Comparison of ENCODE assay signal across 10 cellular contexts in the genomic region with DNA sequence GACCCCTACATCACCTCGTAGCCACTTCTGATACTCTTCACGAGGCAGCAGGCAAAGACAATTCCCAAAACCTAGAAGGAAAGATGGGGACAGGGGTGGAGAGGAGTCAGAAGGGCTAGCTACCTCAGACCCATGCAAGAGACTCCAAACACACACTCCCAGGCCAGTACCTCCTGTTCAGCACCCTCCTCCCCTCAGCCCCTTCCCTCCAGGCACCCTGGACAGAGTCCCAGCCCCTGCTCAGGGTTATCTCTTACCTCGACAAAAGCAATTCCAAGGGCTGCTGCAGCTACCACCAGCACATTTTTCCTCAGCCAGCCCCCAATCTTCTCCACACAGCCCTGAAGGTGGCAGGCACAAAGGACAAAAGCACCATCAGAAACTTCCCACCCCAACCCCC. TPM values are rescaled to one million over a fixed set of nuclear protein-coding genes. Genes with fewer than 3 reads are reported as not detected.
DNase-seq lines count a peak whose midpoint lies in the region; ATAC-seq and TF ChIP-seq lines count a peak whose summit lies in the region.
"Had no signal": no experiment of that assay in that cellular context is flagged by ENCODE, and none has a peak within 500 bp of the region (broad histone marks: within the 10 kb centered on the region; RNA-seq: fewer than 3 reads in every experiment).

No MANE protein-coding gene starts in this region.

- TF ChIP-seq CTCF in OCI-LY7 (conservative IDR thresholded peaks at IDR 0.05; ENCODE audit: low read length) (no peak), fibroblast of lung (conservative IDR thresholded peaks at IDR 0.05 in 1 of 2, IDR thresholded peaks at IDR 0.05 in 1 of 2; ENCODE audit: low read depth in 1 of 2, low read length in 2 of 2) (no peak)

- H3K36me3 Mint-ChIP-seq in stimulated activated effector memory CD8-positive, alpha-beta T cell treated with anti-CD3 and anti-CD28 coated beads, Interleukin-12 subunit alpha, Interleukin-12 subunit beta, amount 100 ng/mL, for 72 hours: peaks cover 62% of the 10 kb centered on the region

- H2AFZ ChIP-seq in OCI-LY7 (ENCODE audit: low read length): no peak overlapping the region
- no peak overlapping the region for H2AFZ ChIP-seq in fibroblast of lung (ENCODE audit: low read length)

- H3K4me1 ChIP-seq in OCI-LY7 (ENCODE audit: insufficient read depth, low read length, poor library complexity, severe bottlenecking) (peaks cover 25% of the 10 kb centered on the region), fibroblast of lung (ENCODE audit: control insufficient read depth, extremely low read depth, insufficient read depth, low read length) (peaks cover 36% of the 10 kb centered on the region)

- BruUV-seq in OCI-LY7 (replicated peaks; lab: Mats Ljungman, UMichigan): TSS peak; percentile 35

- H3K27ac Mint-ChIP-seq in stimulated activated effector memory CD8-positive, alpha-beta T cell treated with anti-CD3 and anti-CD28 coated beads, Interleukin-12 subunit alpha, Interleukin-12 subunit beta, amount 100 ng/mL, for 72 hours: peak overlapping the region; percentile 32

- no peaks in the 10 kb centered on the region for H3K9me3 Mint-ChIP-seq in stimulated activated effector memory CD8-positive, alpha-beta T cell treated with anti-CD3 and anti-CD28 coated beads, Interleukin-12 subunit alpha, Interleukin-12 subunit beta, amount 100 ng/mL, for 72 hours

- H3K9me2 ChIP-seq in OCI-LY7 (ENCODE audit: insufficient read depth, low read length): no peaks in the 10 kb centered on the region

- H3K9me3 ChIP-seq in OCI-LY7 (ENCODE audit: low read length): no peaks in the 10 kb centered on the region
- H3K9me3 ChIP-seq in fibroblast of lung (ENCODE audit: control insufficient read depth, insufficient read depth, low read depth, low read length): no peaks in the 10 kb centered on the region

- ATAC-seq in stimulated activated effector memory CD8-positive, alpha-beta T cell treated with anti-CD3 and anti-CD28 coated beads, Interleukin-12 subunit alpha, Interleukin-12 subunit beta, amount 100 ng/mL, for 72 hours: no peak
- ATAC-seq in GM21576 (IDR thresholded peaks at IDR 0.05; ENCODE audit: unreplicated experiment) (no peak), GM21447 (IDR thresholded peaks at IDR 0.05; ENCODE audit: unreplicated experiment) (no peak), HG02870 (IDR thresholded peaks at IDR 0.05; ENCODE audit: unreplicated experiment) (no peak)
- ATAC-seq: PC-3 had no signal

- DNase-seq in OCI-LY7 (ENCODE audit: low spot score): no peak
- no peak for DNase-seq in fibroblast of lung (ENCODE audit: low read depth in 2 of 2)
- no peak for DNase-seq in stimulated activated effector memory CD8-positive, alpha-beta T cell treated with anti-CD3 and anti-CD28 coated beads, Interleukin-12 subunit alpha, Interleukin-12 subunit beta, amount 100 ng/mL, for 72 hours (ENCODE audit: low spot score in 2 of 2)
- DNase-seq: activated CD8-positive, alpha-beta memory T cell treated with anti-CD3 and anti-CD28 coated beads, Interleukin-2, amount 50 U/mL, for 48 hours; DMS79; NCI-H2081; PC-3 had no signal

- H3K36me3 ChIP-seq in OCI-LY7 (ENCODE audit: insufficient read depth, low read length) (peaks cover 54% of the 10 kb centered on the region), fibroblast of lung (ENCODE audit: control insufficient read depth, insufficient read depth, low read length) (peaks cover 19% of the 10 kb centered on the region)

- no peak overlapping the region for H3K9ac ChIP-seq in fibroblast of lung (ENCODE audit: insufficient read depth, low read length)

- H3K79me2 ChIP-seq in OCI-LY7 (ENCODE audit: insufficient read depth, low read depth, low read length) (peaks cover 8% of the 10 kb centered on the region; the same call in 1 of the 2 replicates), fibroblast of lung (ENCODE audit: control insufficient read depth, insufficient read depth, low read length) (peaks cover 52% of the 10 kb centered on the region)

- H3K27me3 ChIP-seq in fibroblast of lung (ENCODE audit: control insufficient read depth, insufficient read depth, low read length): no peaks in the 10 kb centered on the region

- H3K4me2 ChIP-seq in OCI-LY7 (ENCODE audit: low read length): no peak overlapping the region
- peak overlapping the region; percentile 98 for H3K4me2 ChIP-seq in fibroblast of lung (ENCODE audit: extremely low read depth, insufficient read depth, low read length)

- H3K4me3 ChIP-seq in OCI-LY7 (ENCODE audit: low read depth, low read length, poor library complexity, severe bottlenecking) (no peak overlapping the region), fibroblast of lung (replicated peaks in 1 of 4; ENCODE audit: control extremely low read depth in 1 of 4, insufficient read depth in 1 of 4, low read depth in 3 of 4, low read length in 4 of 4) (peak overlapping the region in 3 of 4 experiments; percentile 21 to 80 (median 38))

- H4K20me1 ChIP-seq in OCI-LY7 (ENCODE audit: insufficient read depth, low read length): no peaks in the 10 kb centered on the region
- no peaks in the 10 kb centered on the region for H4K20me1 ChIP-seq in fibroblast of lung (ENCODE audit: control insufficient read depth, extremely low read depth, insufficient read depth, low read length)

- H3K27ac ChIP-seq in OCI-LY7 (ENCODE audit: low read depth, low read length, poor library complexity, severe bottlenecking): no peak overlapping the region
- H3K27ac ChIP-seq in fibroblast of lung (ENCODE audit: insufficient read depth, low read length): no peak overlapping the region

- CTCF ChIA-PET in OCI-LY7 (lab: Charles Lee; ENCODE audit: unreplicated experiment): interaction anchor here (1.1 to 1.9 kb wide), 2 partner anchors 10 to 12 kb away, joined by 3 to 5 read pairs; partner anchors contain the start of gene BLOC1S1

- intact Hi-C loops in OCI-LY7 (cut with micrococcal nuclease; ENCODE audit: unreplicated experiment): no loop called here

- POLR2A ChIA-PET in OCI-LY7 (lab: Charles Lee): no interaction called here

- peaks cover 48% of the 10 kb centered on the region for H3K4me1 Mint-ChIP-seq in stimulated activated effector memory CD8-positive, alpha-beta T cell treated with anti-CD3 and anti-CD28 coated beads, Interleukin-12 subunit alpha, Interleukin-12 subunit beta, amount 100 ng/mL, for 72 hours

- H3K4me3 Mint-ChIP-seq in stimulated activated effector memory CD8-positive, alpha-beta T cell treated with anti-CD3 and anti-CD28 coated beads, Interleukin-12 subunit alpha, Interleukin-12 subunit beta, amount 100 ng/mL, for 72 hours: no peak overlapping the region

RNA-seq across cellular contexts. Expression of gene CD63, which starts 3.3 kb away (rescaled TPM):
- 102 and 143 TPM in 2 replicates for total RNA-seq in OCI-LY7 (2014; rRNA removed; shearing (Covaris generic))
- total RNA-seq in OCI-LY7 (2022) (112 and 130 TPM in 2 replicates), fibroblast of lung (3,001 and 3,424 TPM in 2 replicates)
- 2,890 and 3,456 TPM in 2 replicates for polyA plus RNA-seq in fibroblast of lung
- polyA plus RNA-seq in fibroblast of lung (2012): 2,634 and 2,984 TPM in 2 replicates
- 405 and 549 TPM in 2 replicates for polyA minus RNA-seq in fibroblast of lung (ENCODE audit: low replicate concordance)

RNA-seq across cellular contexts. Expression of gene RDH5, which starts 5.4 kb away (rescaled TPM):
- 6.2 and 8.9 TPM in 2 replicates for total RNA-seq in OCI-LY7 (2014; rRNA removed; shearing (Covaris generic))
- 19.6 and 20.1 TPM in 2 replicates for total RNA-seq in OCI-LY7 (2022)
- 12.1 and 49.2 TPM in 2 replicates for total RNA-seq in fibroblast of lung
- 11.1 and 16.7 TPM in 2 replicates for polyA plus RNA-seq in fibroblast of lung
- 12.2 and 18.0 TPM in 2 replicates for polyA plus RNA-seq in fibroblast of lung (2012)
- 5.8 and 17.1 TPM in 2 replicates for polyA minus RNA-seq in fibroblast of lung (ENCODE audit: low replicate concordance)

RNA-seq across cellular contexts. Expression of gene BLOC1S1, which starts 9.7 kb away (rescaled TPM):
- 139 and 161 TPM in 2 replicates for total RNA-seq in OCI-LY7 (2014; rRNA removed; shearing (Covaris generic))
- total RNA-seq in OCI-LY7 (2022) (152 and 159 TPM in 2 replicates), fibroblast of lung (90.9 and 103 TPM in 2 replicates)
- 163 and 240 TPM in 2 replicates for polyA plus RNA-seq in fibroblast of lung
- 197 and 272 TPM in 2 replicates for polyA plus RNA-seq in fibroblast of lung (2012)
- polyA minus RNA-seq in fibroblast of lung (ENCODE audit: low replicate concordance): 56.6 and 74.8 TPM in 2 replicates

RNA-seq across cellular contexts. Expression of gene GDF11, which starts 17.4 kb away (rescaled TPM):
- total RNA-seq in OCI-LY7 (2014; rRNA removed; shearing (Covaris generic)): 4.5 and 5.2 TPM in 2 replicates
- total RNA-seq in OCI-LY7 (2022) (18.0 and 19.9 TPM in 2 replicates), fibroblast of lung (3.1 and 4.3 TPM in 2 replicates)
- 9.4 and 11.1 TPM in 2 replicates for polyA plus RNA-seq in fibroblast of lung
- 19.1 and 23.6 TPM in 2 replicates for polyA plus RNA-seq in fibroblast of lung (2012)
- 27.3 and 38.4 TPM in 2 replicates for polyA minus RNA-seq in fibroblast of lung (ENCODE audit: low replicate concordance)

RNA-seq across cellular contexts. Expression of gene ITGA7, which starts 17.9 kb away (rescaled TPM):
- 1.5 and 2.3 TPM in 2 replicates for total RNA-seq in OCI-LY7 (2014; rRNA removed; shearing (Covaris generic))
- total RNA-seq in OCI-LY7 (2022) (3.3 and 4.0 TPM in 2 replicates), fibroblast of lung (40.3 and 130 TPM in 2 replicates)
- 42.7 and 46.4 TPM in 2 replicates for polyA plus RNA-seq in fibroblast of lung
- polyA plus RNA-seq in fibroblast of lung (2012): 69.4 and 83.1 TPM in 2 replicates
- polyA minus RNA-seq in fibroblast of lung (ENCODE audit: low replicate concordance): 129 and 132 TPM in 2 replicates

Comparison
In these comparisons a context has a peak if more than half of its experiments do, and no peak if none do; other contexts are left out.
1. RNA of gene CD63, which starts 3.3 kb away (total RNA-seq): 3,001 to 3,424 TPM in fibroblast of lung; 102 to 143 TPM in OCI-LY7; every median in the first group is over 10 times any median in the second.